In the genomic region with DNA sequence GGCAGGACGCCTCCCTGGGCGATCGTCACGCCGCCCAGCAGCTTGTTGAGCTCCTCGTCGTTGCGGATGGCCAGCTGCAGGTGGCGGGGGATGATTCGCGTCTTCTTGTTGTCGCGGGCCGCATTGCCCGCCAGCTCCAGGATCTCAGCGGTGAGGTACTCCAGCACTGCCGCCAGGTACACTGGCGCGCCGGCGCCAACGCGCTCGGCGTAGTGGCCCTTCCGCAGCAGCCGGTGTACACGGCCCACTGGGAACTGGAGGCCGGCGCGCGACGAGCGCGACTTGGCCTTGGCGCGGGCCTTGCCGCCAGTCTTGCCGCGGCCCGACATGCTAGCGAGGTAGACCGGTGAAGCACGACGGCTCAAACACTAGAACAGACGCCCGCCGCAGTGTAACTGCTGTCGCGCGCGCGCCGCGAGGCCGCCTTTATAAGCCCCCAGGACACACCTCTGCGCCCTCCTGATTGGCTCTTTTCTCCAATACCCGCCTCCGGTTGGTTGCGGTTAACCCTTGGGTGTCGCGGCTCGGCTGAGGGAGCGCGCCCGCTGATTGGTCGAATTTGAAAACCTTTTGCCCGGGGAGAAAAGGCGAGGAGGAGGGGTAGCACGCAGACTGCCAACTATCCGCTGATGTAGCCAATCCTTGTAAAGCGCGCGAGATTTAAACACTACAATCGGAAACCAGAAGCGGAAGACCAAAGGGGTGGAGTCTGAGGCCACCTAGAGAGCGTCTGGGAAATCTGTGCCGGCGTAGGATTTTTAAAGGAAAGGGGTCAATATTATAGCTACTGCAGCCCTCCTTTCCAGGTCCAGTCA, we compare ENCODE assay signal across 8 cellular contexts. TPM values are rescaled to one million over a fixed set of nuclear protein-coding genes. Genes with fewer than 3 reads are reported as not detected.
A peak's percentile ranks its signal among the peaks of the same experiment; 100 is the strongest.
DNase-seq lines count a peak whose midpoint lies in the region; ATAC-seq and TF ChIP-seq lines count a peak whose summit lies in the region.

No MANE protein-coding gene starts in this region.

- H3K36me3 ChIP-seq in BLaER1 treated with 17β-estradiol and CSF1 and Interleukin-3, amounts not matched to agents 10 nM and 100 nM, result peaks cover 24 to 68% (median 58%) of the 10 kb centered on the region in 11 experiments
- H3K36me3 ChIP-seq in colonic mucosa, result peaks cover 5% of the 10 kb centered on the region

- peak; percentile 95 for DNase-seq in NCI-H524 treated with DMSO at 0.1 percent for 48 hours (lab: John Stamatoyannopoulos, UW)
- peak; percentile 100 for DNase-seq in activated CD4-positive, alpha-beta T cell treated with anti-CD3 and anti-CD28 coated beads for 48 hours
- DNase-seq in colonic mucosa, result peak; percentile 100
- peak; percentile 100 for DNase-seq in kidney tubule cell (ENCODE audit: low spot score)
- DNase-seq in stimulated activated CD4-positive, alpha-beta T cell treated with anti-CD3 and anti-CD28 coated beads, Interleukin-1b, Interleukin-23, amount 100 ng/mL, for 1 hour (ENCODE audit: low read depth in 2 of 2), result peak; percentile 96 to 98

- H3K4me1 ChIP-seq in BLaER1 treated with 17β-estradiol and CSF1 and Interleukin-3, amounts not matched to agents 10 nM and 100 nM, result peaks cover 49 to 59% (median 54%) of the 10 kb centered on the region in 10 experiments
- H3K4me1 ChIP-seq in colonic mucosa, result peaks cover 4% of the 10 kb centered on the region

- no peaks in the 10 kb centered on the region for H3K27me3 ChIP-seq in BLaER1 treated with 17β-estradiol and CSF1 and Interleukin-3, amounts not matched to agents 10 nM and 100 nM
- no peaks in the 10 kb centered on the region for H3K27me3 ChIP-seq in colonic mucosa

- no peak for TF ChIP-seq CTCF in colonic mucosa (IDR thresholded peaks at IDR 0.05)

- peak overlapping the region; percentile 71 to 98 (median 96) for H3K4me3 ChIP-seq in BLaER1 treated with 17β-estradiol and CSF1 and Interleukin-3, amounts not matched to agents 10 nM and 100 nM
- H3K4me3 ChIP-seq in colonic mucosa, result peak overlapping the region; percentile 71

- H3K9ac ChIP-seq in BLaER1 treated with 17β-estradiol and CSF1 and Interleukin-3, amounts not matched to agents 10 nM and 100 nM, result peak overlapping the region; percentile 90 to 99 (median 97)
- peak overlapping the region; percentile 86 to 87 for H3K9ac ChIP-seq in colonic mucosa (ENCODE audit: low read depth in 2 of 2, low read length in 2 of 2)

- ATAC-seq in GM19328 (IDR thresholded peaks at IDR 0.05; ENCODE audit: unreplicated experiment) (peak; percentile 82), HG03469 (IDR thresholded peaks at IDR 0.05; ENCODE audit: unreplicated experiment) (peak; percentile 65)

- no peaks in the 10 kb centered on the region; a peak in 3 of 22 replicates for H3K9me3 ChIP-seq in BLaER1 treated with 17β-estradiol and CSF1 and Interleukin-3, amounts not matched to agents 10 nM and 100 nM (replicated peaks in 1 of 11)
- no peaks in the 10 kb centered on the region for H3K9me3 ChIP-seq in colonic mucosa

- H3K27ac ChIP-seq in BLaER1 treated with 17β-estradiol and CSF1 and Interleukin-3, amounts not matched to agents 10 nM and 100 nM, result peak overlapping the region in 10 of 11 experiments; percentile 86 to 98 (median 96); a peak in 20 of 22 replicates
- peak overlapping the region; percentile 90 for H3K27ac ChIP-seq in colonic mucosa

- peak overlapping the region; percentile 89 to 99 (median 98) for H3K4me2 ChIP-seq in BLaER1 treated with 17β-estradiol and CSF1 and Interleukin-3, amounts not matched to agents 10 nM and 100 nM

- intact Hi-C loops in colonic mucosa (cut with DNase I), result loop anchor here (5.0 kb wide), 2 partner anchors 107 to 168 kb away; a partner anchor contains a TSS

- H4K20me1 ChIP-seq in BLaER1 treated with 17β-estradiol and CSF1 and Interleukin-3, amounts not matched to agents 10 nM and 100 nM, result peaks cover 0 to 38% (median 34%) of the 10 kb centered on the region in 11 experiments; a peak in 20 of 22 replicates

RNA-seq across cellular contexts. Expression of a gene that starts 6.4 kb away (rescaled TPM):
- 100 to 1,000 TPM in 1 of 2 donors, 10 to 100 TPM in 1; 39.4 to 104 TPM for total RNA-seq in colonic mucosa

RNA-seq across cellular contexts. Expression of a gene that starts 10.6 kb away (rescaled TPM):
- total RNA-seq in colonic mucosa, result 10 to 100 TPM; 18.7 to 50.5 TPM

RNA-seq across cellular contexts. Expression of a gene that starts 11.9 kb away (rescaled TPM):
- 10 to 100 TPM; 20.6 to 27.9 TPM for total RNA-seq in colonic mucosa

RNA-seq across cellular contexts. Expression of a gene that starts 26.1 kb away (rescaled TPM):
- 10 to 100 TPM; 31.9 to 33.3 TPM for total RNA-seq in colonic mucosa

RNA-seq across cellular contexts. Expression of a gene that starts 27.7 kb away (rescaled TPM):
- 10 to 100 TPM; 23.0 to 24.1 TPM for total RNA-seq in colonic mucosa

Comparison
In these comparisons a context has a peak if more than half of its experiments do, and no peak if none do; other contexts are left out.
1. Peak in every context shown above with its lines: DNase-seq, ATAC-seq, H3K4me3 ChIP-seq and H3K27ac ChIP-seq.